25 cellular contexts compared by ENCODE assay signal in genomic region chr12:39919790-39920189, GRCh38.
"Had no signal": no experiment of that assay in that cellular context is flagged by ENCODE, and none has a peak within 500 bp of the region (broad histone marks: within the 10 kb centered on the region; RNA-seq: fewer than 3 reads in every experiment).

No MANE protein-coding gene starts in this region.

- H3K36me3 ChIP-seq: esophagus muscularis mucosa had no signal

- H3K9me3 ChIP-seq: esophagus muscularis mucosa had no signal

- ATAC-seq: left colon; natural killer cell treated with Interleukin-12 subunit alpha and Interleukin-12 subunit beta and Interleukin-15 and Interleukin-18, amount 100 ng/mL, for 72 hours; sciatic nerve; stimulated activated effector memory CD8-positive, alpha-beta T cell treated with anti-CD3 and anti-CD28 coated beads, Interleukin-12 subunit alpha, Interleukin-12 subunit beta, amount 100 ng/mL, for 72 hours; stimulated activated naive CD8-positive, alpha-beta T cell treated with anti-CD3 and anti-CD28 coated beads, Interleukin-15, amount 100 ng/mL, for 72 hours; T-helper 17 cell had no signal

- H3K27ac ChIP-seq: esophagus muscularis mucosa, skin epidermis had no signal

- H3K27me3 ChIP-seq: esophagus muscularis mucosa had no signal

- H3K4me3 ChIP-seq: esophagus muscularis mucosa, skin epidermis had no signal

- DNase-seq: activated CD4-positive, alpha-beta memory T cell treated with anti-CD3 and anti-CD28 coated beads for 36 hours; activated CD4-positive, alpha-beta T cell treated with anti-CD3 and anti-CD28 coated beads, Interleukin-2, amount 10 ng/mL, durations not matched to agents 24 days and 14 days; activated CD4-positive, CD25-positive, alpha-beta regulatory T cell treated with anti-CD3 and anti-CD28 coated beads, Interleukin-2, amount 50 U/mL, for 72 hours; activated CD8-positive, alpha-beta memory T cell treated with anti-CD3 and anti-CD28 coated beads, Interleukin-2, amount 50 U/mL, for 4 hours; activated gamma-delta T cell; activated naive CD4-positive, alpha-beta T cell treated with anti-CD3 and anti-CD28 coated beads, Interleukin-2, amount 10 ng/mL, durations not matched to agents 7 days and 5 days; activated naive CD8-positive, alpha-beta T cell treated with anti-CD3 and anti-CD28 coated beads, Interleukin-2, amount 10 ng/mL, durations not matched to agents 7 days and 5 days; activated T-cell treated with anti-CD3 and anti-CD28 coated beads, Interleukin-2, amount 50 U/mL, for 1 hour; amniotic stem cell; central memory CD4-positive, alpha-beta T cell; foreskin melanocyte; left colon; mesenchymal stem cell; stimulated activated CD4-positive, alpha-beta T cell treated with anti-CD3 and anti-CD28 coated beads, Interleukin-4, amount 100 ng/mL, for 24 hours; stimulated activated naive CD8-positive, alpha-beta T cell treated with anti-CD3 and anti-CD28 coated beads, Interleukin-15, amount 100 ng/mL, for 72 hours; substantia nigra; T-helper 17 cell; T1000 had no signal

- FAIRE-seq: astrocyte, endothelial cell of umbilical vein had no signal
